In genomic region chr4:153238146-153238919, GRCh38 we compare ENCODE assay signal across 18 cellular contexts.
"Had no signal": no experiment of that assay in that cellular context is flagged by ENCODE, and none has a peak within 500 bp of the region (broad histone marks: within the 10 kb centered on the region; RNA-seq: fewer than 3 reads in every experiment).

No MANE protein-coding gene starts in this region.

- DNase-seq: IMR-90, Kasumi-1, MM.1S, NCI-H1092 treated with DMSO at 0.1 percent for 48 hours, NCI-H1436, NCI-H187, NCI-H2029, NCI-H2081 treated with DMSO at 0.1 percent for 48 hours, NCI-H2171, NCI-H226, NCI-H446, NCI-H510A, NCI-H524 treated with DMSO at 0.1 percent for 48 hours, NCI-H69, NCI-H774, Right ventricle myocardium superior, RPMI8226, SIG-M5 had no signal
